Comparison of ENCODE assay signal across 14 cellular contexts in genomic region chr11:86255896-86256295, GRCh38. TPM values are rescaled to one million over a fixed set of nuclear protein-coding genes. Genes with fewer than 3 reads are reported as not detected.
DNase-seq lines count a peak whose midpoint lies in the region; ATAC-seq and TF ChIP-seq lines count a peak whose summit lies in the region.
"Had no signal": no experiment of that assay in that cellular context is flagged by ENCODE, and none has a peak within 500 bp of the region (broad histone marks: within the 10 kb centered on the region; RNA-seq: fewer than 3 reads in every experiment).

No MANE protein-coding gene starts in this region.

- peak overlapping the region; percentile 63 for H3K27ac Mint-ChIP-seq in activated CD8-positive, alpha-beta T cell treated with anti-CD3 and anti-CD28 coated beads for 36 hours
- H3K27ac Mint-ChIP-seq in activated CD8-positive, alpha-beta T cell treated with anti-CD3 and anti-CD28 coated beads, Interleukin-2, amount 10 ng/mL, durations not matched to agents 7 days and 5 days: no peak overlapping the region
- H3K27ac Mint-ChIP-seq in memory B cell: peak overlapping the region; percentile 55

- H3K4me1 Mint-ChIP-seq in activated CD8-positive, alpha-beta T cell treated with anti-CD3 and anti-CD28 coated beads for 36 hours (ENCODE audit: low read depth): peaks cover 32% of the 10 kb centered on the region
- peaks cover 20% of the 10 kb centered on the region for H3K4me1 Mint-ChIP-seq in activated CD8-positive, alpha-beta T cell treated with anti-CD3 and anti-CD28 coated beads, Interleukin-2, amount 10 ng/mL, durations not matched to agents 7 days and 5 days (ENCODE audit: low read depth)
- peaks cover 3% of the 10 kb centered on the region for H3K4me1 Mint-ChIP-seq in memory B cell

- CTCF ChIA-PET in activated CD8-positive, alpha-beta T cell treated with anti-CD3 and anti-CD28 coated beads for 36 hours (lab: Charles Lee): no interaction called here
- CTCF ChIA-PET in activated CD8-positive, alpha-beta T cell treated with anti-CD3 and anti-CD28 coated beads, Interleukin-2, amount 10 ng/mL, durations not matched to agents 7 days and 5 days (lab: Charles Lee): interaction anchor here (0.9 kb wide), 1 partner anchor 9 kb away, joined by 3 read pairs; no protein-coding TSS in a partner anchor

- no peak for DNase-seq in activated CD8-positive, alpha-beta T cell treated with anti-CD3 and anti-CD28 coated beads for 36 hours
- DNase-seq in activated CD8-positive, alpha-beta T cell treated with anti-CD3 and anti-CD28 coated beads, Interleukin-2, amount 10 ng/mL, durations not matched to agents 7 days and 5 days: no peak
- DNase-seq in memory B cell (ENCODE audit: low spot score in 2 of 2) (no peak), medulla oblongata (ENCODE audit: extremely low spot score) (no peak)
- no peak for DNase-seq in activated CD4-positive, alpha-beta T cell treated with anti-CD3 and anti-CD28 coated beads, Interleukin-2, amount 50 U/mL, for 1 hour
- DNase-seq in stimulated activated CD4-positive, alpha-beta T cell treated with anti-CD3 and anti-CD28 coated beads, Interleukin-2, amount 100 ng/mL, for 24 hours: no peak
- DNase-seq: DMS53; NCI-H187 treated with DMSO at 0.1 percent for 48 hours; PC-3; stimulated activated CD4-positive, alpha-beta T cell treated with anti-CD3 and anti-CD28 coated beads, Interleukin-15, amount 100 ng/mL, for 24 hours; stomach; T-helper 9 cell had no signal

- POLR2A ChIA-PET in activated CD8-positive, alpha-beta T cell treated with anti-CD3 and anti-CD28 coated beads for 36 hours (lab: Charles Lee): interaction anchor here (1.2 to 1.3 kb wide), 2 partner anchors 9 to 13 kb away, joined by 3 to 4 read pairs; no protein-coding TSS in a partner anchor
- POLR2A ChIA-PET in activated CD8-positive, alpha-beta T cell treated with anti-CD3 and anti-CD28 coated beads, Interleukin-2, amount 10 ng/mL, durations not matched to agents 7 days and 5 days (lab: Charles Lee): no interaction called here

- H3K9me3 Mint-ChIP-seq in activated CD8-positive, alpha-beta T cell treated with anti-CD3 and anti-CD28 coated beads for 36 hours: no peaks in the 10 kb centered on the region
- H3K9me3 Mint-ChIP-seq in activated CD8-positive, alpha-beta T cell treated with anti-CD3 and anti-CD28 coated beads, Interleukin-2, amount 10 ng/mL, durations not matched to agents 7 days and 5 days (ENCODE audit: insufficient read depth): no peaks in the 10 kb centered on the region
- H3K9me3 Mint-ChIP-seq in memory B cell: no peaks in the 10 kb centered on the region

- no peaks in the 10 kb centered on the region for H3K27me3 Mint-ChIP-seq in activated CD8-positive, alpha-beta T cell treated with anti-CD3 and anti-CD28 coated beads for 36 hours
- no peaks in the 10 kb centered on the region for H3K27me3 Mint-ChIP-seq in activated CD8-positive, alpha-beta T cell treated with anti-CD3 and anti-CD28 coated beads, Interleukin-2, amount 10 ng/mL, durations not matched to agents 7 days and 5 days (ENCODE audit: low read depth)
- no peaks in the 10 kb centered on the region for H3K27me3 Mint-ChIP-seq in memory B cell

- no peak overlapping the region for H3K4me3 Mint-ChIP-seq in activated CD8-positive, alpha-beta T cell treated with anti-CD3 and anti-CD28 coated beads for 36 hours
- H3K4me3 Mint-ChIP-seq in activated CD8-positive, alpha-beta T cell treated with anti-CD3 and anti-CD28 coated beads, Interleukin-2, amount 10 ng/mL, durations not matched to agents 7 days and 5 days: no peak overlapping the region
- no peak overlapping the region for H3K4me3 Mint-ChIP-seq in memory B cell

- ATAC-seq in activated CD8-positive, alpha-beta T cell treated with anti-CD3 and anti-CD28 coated beads for 36 hours: no peak
- ATAC-seq in activated CD8-positive, alpha-beta T cell treated with anti-CD3 and anti-CD28 coated beads, Interleukin-2, amount 10 ng/mL, durations not matched to agents 7 days and 5 days: no peak
- ATAC-seq in GM21447 (IDR thresholded peaks at IDR 0.05; ENCODE audit: unreplicated experiment) (peak; percentile 91), HG03066 (IDR thresholded peaks at IDR 0.05; ENCODE audit: low read depth, unreplicated experiment) (peak; percentile 88), memory B cell (ENCODE audit: low read depth) (no peak)
- ATAC-seq: PC-3 had no signal

- TF ChIP-seq CTCF in activated CD8-positive, alpha-beta T cell treated with anti-CD3 and anti-CD28 coated beads for 36 hours (IDR thresholded peaks at IDR 0.05): no peak

- peaks cover 59% of the 10 kb centered on the region for H3K36me3 Mint-ChIP-seq in activated CD8-positive, alpha-beta T cell treated with anti-CD3 and anti-CD28 coated beads for 36 hours (ENCODE audit: low read depth)
- peaks cover 51% of the 10 kb centered on the region for H3K36me3 Mint-ChIP-seq in activated CD8-positive, alpha-beta T cell treated with anti-CD3 and anti-CD28 coated beads, Interleukin-2, amount 10 ng/mL, durations not matched to agents 7 days and 5 days (ENCODE audit: low read depth)
- H3K36me3 Mint-ChIP-seq in memory B cell: peaks cover 9% of the 10 kb centered on the region

- intact Hi-C loops in activated CD8-positive, alpha-beta T cell treated with anti-CD3 and anti-CD28 coated beads for 36 hours (cut with micrococcal nuclease): no loop called here

RNA-seq across cellular contexts. Expression of gene EED, which starts 11.3 kb away (rescaled TPM):
- total RNA-seq in activated CD8-positive, alpha-beta T cell treated with anti-CD3 and anti-CD28 coated beads for 36 hours: 100 to 1,000 TPM; 114 to 117 TPM
- total RNA-seq in activated CD8-positive, alpha-beta T cell treated with anti-CD3 and anti-CD28 coated beads, Interleukin-2, amount 10 ng/mL, durations not matched to agents 7 days and 5 days: 10 to 100 TPM; 44.8 to 48.3 TPM

RNA-seq across cellular contexts. Expression of gene HIKESHI, which starts 46.1 kb away (rescaled TPM):
- total RNA-seq in activated CD8-positive, alpha-beta T cell treated with anti-CD3 and anti-CD28 coated beads for 36 hours: 10 to 100 TPM; 59.6 to 60.5 TPM
- total RNA-seq in activated CD8-positive, alpha-beta T cell treated with anti-CD3 and anti-CD28 coated beads, Interleukin-2, amount 10 ng/mL, durations not matched to agents 7 days and 5 days: 10 to 100 TPM; 45.3 to 49.9 TPM

Comparison
In these comparisons a context has a peak if more than half of its experiments do, and no peak if none do; other contexts are left out.
1. ATAC-seq: peak in GM21447 (single experiment) and HG03066 (single experiment); none in activated CD8-positive, alpha-beta T cell treated with anti-CD3 and anti-CD28 coated beads for 36 hours (single experiment), activated CD8-positive, alpha-beta T cell treated with anti-CD3 and anti-CD28 coated beads, Interleukin-2, amount 10 ng/mL, durations not matched to agents 7 days and 5 days (single experiment) and memory B cell (single experiment).